Comparison of ENCODE assay signal across 20 cellular contexts in the genomic region with DNA sequence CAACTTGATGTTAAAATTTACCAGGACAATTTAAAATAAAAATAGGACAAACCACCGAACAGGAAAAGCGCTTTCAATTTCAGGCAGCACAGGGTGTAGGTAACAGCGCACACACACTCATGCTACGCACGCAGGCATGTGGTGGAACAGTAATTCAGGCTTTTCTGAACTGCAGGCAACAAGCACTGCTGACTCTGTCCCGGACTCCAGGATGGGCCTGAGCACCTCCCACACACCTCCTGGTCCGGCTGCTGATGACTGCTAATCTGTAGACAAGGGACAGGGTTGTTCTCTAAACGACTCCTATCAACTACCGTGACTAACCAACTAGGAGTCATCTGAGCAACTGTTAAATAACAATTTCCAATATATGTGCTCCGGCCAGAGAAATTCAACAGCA.
DNase-seq lines count a peak whose midpoint lies in the region; ATAC-seq and TF ChIP-seq lines count a peak whose summit lies in the region.
"Had no signal": no experiment of that assay in that cellular context is flagged by ENCODE, and none has a peak within 500 bp of the region (broad histone marks: within the 10 kb centered on the region; RNA-seq: fewer than 3 reads in every experiment).

No MANE protein-coding gene starts in this region.

- peaks cover 61 to 88% of the 10 kb centered on the region in 2 donors for H3K36me3 Mint-ChIP-seq in CD14-positive monocyte
- H3K36me3 Mint-ChIP-seq in activated naive CD8-positive, alpha-beta T cell treated with anti-CD3 and anti-CD28 coated beads for 36 hours = peaks cover 58% of the 10 kb centered on the region

- no peak for DNase-seq in CD14-positive monocyte (ENCODE audit: low spot score)
- peak; percentile 55 for DNase-seq in Caki2 (ENCODE audit: low read depth)
- no peak for DNase-seq in activated naive CD8-positive, alpha-beta T cell treated with anti-CD3 and anti-CD28 coated beads for 36 hours
- peak in 2 of 3 donors; percentile 49 to 53 for DNase-seq in mucosa of descending colon
- DNase-seq in foreskin fibroblast = no peak
- no peak for DNase-seq in ovary
- no peak for DNase-seq in NCI-H2227 treated with DMSO at 0.1 percent for 48 hours (lab: John Stamatoyannopoulos, UW)
- DNase-seq: activated gamma-delta T cell treated with Interleukin-2 at 50 U/mL for 16 hours; dermis blood vessel endothelial cell; left ventricle myocardium superior; NCI-H1092; NCI-H2029 treated with DMSO at 0.1 percent for 48 hours; NCI-H446 treated with DMSO at 0.1 percent for 48 hours; stimulated activated CD4-positive, alpha-beta T cell treated with anti-CD3 and anti-CD28 coated beads, Interleukin-4, amount 100 ng/mL, for 1 hour; WERI-Rb-1 had no signal

- H3K9me3 ChIP-seq in mucosa of descending colon = no peaks in the 10 kb centered on the region
- no peaks in the 10 kb centered on the region for H3K9me3 ChIP-seq in ovary

- H3K4me1 ChIP-seq in mucosa of descending colon (ENCODE audit: low read depth) (peaks cover 23% of the 10 kb centered on the region), ovary (ENCODE audit: insufficient read depth) (no peaks in the 10 kb centered on the region)

- ATAC-seq in mucosa of descending colon (peak; percentile 84), HG02678 (IDR thresholded peaks at IDR 0.05; ENCODE audit: unreplicated experiment) (no peak)
- ATAC-seq: HCT116, left ventricle myocardium superior had no signal

- TF ChIP-seq CTCF in CD14-positive monocyte (IDR thresholded peaks at IDR 0.05) (no peak), mucosa of descending colon (IDR thresholded peaks at IDR 0.05) (no peak), foreskin fibroblast (IDR thresholded peaks at IDR 0.05; ENCODE audit: low read depth, low read length) (no peak), ovary (IDR thresholded peaks at IDR 0.05) (no peak)

- no peak for TF ChIP-seq EP300 in ovary (IDR thresholded peaks at IDR 0.05)

- no peak for TF ChIP-seq POLR2A in ovary (IDR thresholded peaks at IDR 0.05)

- no peaks in the 10 kb centered on the region for H3K27me3 Mint-ChIP-seq in CD14-positive monocyte (ENCODE audit: low read depth in 3 of 3)
- H3K27me3 Mint-ChIP-seq in activated naive CD8-positive, alpha-beta T cell treated with anti-CD3 and anti-CD28 coated beads for 36 hours = no peaks in the 10 kb centered on the region
- H3K27me3 Mint-ChIP-seq: brain had no signal

- WGBS in ovary, 3 donors = 78 to 87% (median 82%) methylated on average over 10 of the region's 10 CpGs

- H3K4me3 Mint-ChIP-seq in CD14-positive monocyte = no peak overlapping the region
- no peak overlapping the region for H3K4me3 Mint-ChIP-seq in activated naive CD8-positive, alpha-beta T cell treated with anti-CD3 and anti-CD28 coated beads for 36 hours
- H3K4me3 Mint-ChIP-seq: brain had no signal

- in situ Hi-C loops in Caki2 (cut with HindIII; ENCODE audit: low pct_unique_long_range_greater_than_20kb, low sequenced_read_pairs) = no loop called here

- no peaks in the 10 kb centered on the region for H3K27me3 ChIP-seq in ovary

- no peak overlapping the region for H3K4me3 ChIP-seq in mucosa of descending colon
- H3K4me3 ChIP-seq in foreskin fibroblast (ENCODE audit: low read depth in 1 of 2, low read length in 2 of 2) = no peak overlapping the region
- no peak overlapping the region for H3K4me3 ChIP-seq in ovary
- H3K4me3 ChIP-seq: skin epidermis had no signal

- intact Hi-C loops in CD14-positive monocyte (cut with micrococcal nuclease) (no loop called here), mucosa of descending colon (cut with DNase I, micrococcal nuclease) (no loop called here), ovary (cut with DNase I) (no loop called here)

- H3K27ac ChIP-seq in ovary = no peak overlapping the region
- H3K27ac ChIP-seq: KMS-11, skin epidermis, WERI-Rb-1 had no signal

- H3K4me1 Mint-ChIP-seq in CD14-positive monocyte = no peaks in the 10 kb centered on the region
- peaks cover 62% of the 10 kb centered on the region for H3K4me1 Mint-ChIP-seq in activated naive CD8-positive, alpha-beta T cell treated with anti-CD3 and anti-CD28 coated beads for 36 hours

- peak overlapping the region in 5 of 7 donors; percentile 3 to 68 (median 41) for H3K27ac Mint-ChIP-seq in CD14-positive monocyte
- peak overlapping the region; percentile 72 for H3K27ac Mint-ChIP-seq in activated naive CD8-positive, alpha-beta T cell treated with anti-CD3 and anti-CD28 coated beads for 36 hours
- H3K27ac Mint-ChIP-seq: brain had no signal

- peaks cover 4% of the 10 kb centered on the region for H3K36me3 ChIP-seq in mucosa of descending colon (ENCODE audit: low read depth)
- no peaks in the 10 kb centered on the region for H3K36me3 ChIP-seq in ovary
- H3K36me3 ChIP-seq: WERI-Rb-1 had no signal

- no peaks in the 10 kb centered on the region for H3K9me3 Mint-ChIP-seq in CD14-positive monocyte
- peaks cover 1% of the 10 kb centered on the region for H3K9me3 Mint-ChIP-seq in activated naive CD8-positive, alpha-beta T cell treated with anti-CD3 and anti-CD28 coated beads for 36 hours
- H3K9me3 Mint-ChIP-seq: brain had no signal

Comparison
In these comparisons a context has a peak if more than half of its experiments do, and no peak if none do; other contexts are left out.
1. DNase-seq: peak in Caki2 (single experiment) and mucosa of descending colon (2 of 3); none in CD14-positive monocyte (single experiment), activated naive CD8-positive, alpha-beta T cell treated with anti-CD3 and anti-CD28 coated beads for 36 hours (single experiment), foreskin fibroblast (0 of 2), ovary (0 of 5) and NCI-H2227 treated with DMSO at 0.1 percent for 48 hours (single experiment).